In the genomic region with DNA sequence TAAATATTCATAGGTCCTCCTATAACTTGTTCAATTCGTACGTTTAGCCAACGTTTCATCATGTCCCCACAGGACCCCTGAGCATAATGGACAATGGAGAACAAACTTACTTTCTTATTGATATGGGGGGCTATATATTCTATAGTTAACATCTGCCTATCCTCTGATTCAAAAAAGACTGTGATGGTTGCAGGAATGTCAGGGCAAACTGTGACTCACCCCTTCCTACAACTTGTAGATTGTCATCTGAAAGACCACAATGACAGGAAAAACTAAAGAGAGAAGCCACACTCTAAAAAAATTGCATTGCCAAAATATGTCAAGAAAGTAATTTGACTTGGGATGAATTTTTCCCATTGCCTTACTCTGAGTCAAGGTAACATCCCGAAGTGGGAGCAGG, we compare ENCODE assay signal across 28 cellular contexts. TPM values are rescaled to one million over a fixed set of nuclear protein-coding genes. Genes with fewer than 3 reads are reported as not detected.
"Had no signal": no experiment of that assay in that cellular context is flagged by ENCODE, and none has a peak within 500 bp of the region (broad histone marks: within the 10 kb centered on the region; RNA-seq: fewer than 3 reads in every experiment).

No MANE protein-coding gene starts in this region.

- H3K36me3 Mint-ChIP-seq: mesothelial cell of epicardium had no signal

- H3K9me3 ChIP-seq: gastroesophageal sphincter, ovary, prostate gland had no signal

- H3K27me3 Mint-ChIP-seq: activated CD8-positive, alpha-beta memory T cell treated with anti-CD3 and anti-CD28 coated beads, Interleukin-2, amount 10 ng/mL, durations not matched to agents 7 days and 5 days; activated naive CD8-positive, alpha-beta T cell treated with anti-CD3 and anti-CD28 coated beads, Interleukin-2, amount 10 ng/mL, durations not matched to agents 7 days and 5 days had no signal

- H3K4me1 Mint-ChIP-seq: immature natural killer cell, mesothelial cell of epicardium, naive B cell, nephron progenitor cell had no signal

- H3K36me3 ChIP-seq: gastroesophageal sphincter, neutrophil, ovary, prostate gland, tibial nerve, WERI-Rb-1 had no signal

- H3K27ac Mint-ChIP-seq: activated CD8-positive, alpha-beta memory T cell treated with anti-CD3 and anti-CD28 coated beads, Interleukin-2, amount 10 ng/mL, durations not matched to agents 7 days and 5 days; activated CD8-positive, alpha-beta T cell treated with anti-CD3 and anti-CD28 coated beads, Interleukin-2, amount 10 ng/mL, durations not matched to agents 7 days and 5 days; immature natural killer cell; mesothelial cell of epicardium; naive B cell; nephron progenitor cell had no signal

- H3K4me3 ChIP-seq: gastroesophageal sphincter, ovary, prostate gland, skin epidermis, tibial nerve had no signal

- ATAC-seq: activated CD8-positive, alpha-beta memory T cell treated with anti-CD3 and anti-CD28 coated beads, Interleukin-2, amount 10 ng/mL, durations not matched to agents 7 days and 5 days; gastroesophageal sphincter; sciatic nerve; SK-N-SH treated with all-trans-retinoic acid at 6 μM for 48 hours had no signal

- H3K9me3 Mint-ChIP-seq: immature natural killer cell had no signal

- H3K4me3 Mint-ChIP-seq: activated CD8-positive, alpha-beta memory T cell treated with anti-CD3 and anti-CD28 coated beads, Interleukin-2, amount 10 ng/mL, durations not matched to agents 7 days and 5 days; activated CD8-positive, alpha-beta T cell treated with anti-CD3 and anti-CD28 coated beads, Interleukin-2, amount 10 ng/mL, durations not matched to agents 7 days and 5 days; immature natural killer cell; mesothelial cell of epicardium; naive B cell; nephron progenitor cell had no signal

- H3K27me3 ChIP-seq: gastroesophageal sphincter, neutrophil, ovary, tibial nerve had no signal

- DNase-seq: activated CD4-positive, alpha-beta T cell treated with anti-CD3 and anti-CD28 coated beads, Interleukin-2, amount 50 U/mL, for 1 hour; activated CD8-positive, alpha-beta memory T cell treated with anti-CD3 and anti-CD28 coated beads, Interleukin-2, amount 10 ng/mL, durations not matched to agents 7 days and 5 days; activated CD8-positive, alpha-beta T cell treated with anti-CD3 and anti-CD28 coated beads, Interleukin-2, amount 10 ng/mL, durations not matched to agents 7 days and 5 days; activated naive CD4-positive, alpha-beta T cell; activated naive CD8-positive, alpha-beta T cell treated with anti-CD3 and anti-CD28 coated beads, Interleukin-2, amount 10 ng/mL, durations not matched to agents 7 days and 5 days; amniotic stem cell; caudate nucleus; cortex of kidney; hypothalamus; immature natural killer cell; kidney; naive B cell; nephron progenitor cell; ovary; retina; stimulated activated CD4-positive, alpha-beta T cell treated with anti-CD3 and anti-CD28 coated beads, Interleukin-12 subunit alpha, Interleukin-12 subunit beta, amount 100 ng/mL, for 4 hours; stimulated activated CD4-positive, alpha-beta T cell treated with anti-CD3 and anti-CD28 coated beads, Interleukin-4, amount 100 ng/mL, for 1 hour; WERI-Rb-1 had no signal

- H3K27ac ChIP-seq: gastroesophageal sphincter, neutrophil, ovary, prostate gland, skin epidermis, tibial nerve, WERI-Rb-1 had no signal

- H3K4me1 ChIP-seq: gastroesophageal sphincter, prostate gland, tibial nerve had no signal

RNA-seq across cellular contexts. Expression of gene CATSPERB, which starts 50.8 kb away (rescaled TPM):
- total RNA-seq: endothelial cell of umbilical vein, fibroblast of lung had no signal
- polyA plus RNA-seq: endothelial cell of umbilical vein, fibroblast of lung had no signal
